ENCODE assay signal across 8 cellular contexts in the genomic region with DNA sequence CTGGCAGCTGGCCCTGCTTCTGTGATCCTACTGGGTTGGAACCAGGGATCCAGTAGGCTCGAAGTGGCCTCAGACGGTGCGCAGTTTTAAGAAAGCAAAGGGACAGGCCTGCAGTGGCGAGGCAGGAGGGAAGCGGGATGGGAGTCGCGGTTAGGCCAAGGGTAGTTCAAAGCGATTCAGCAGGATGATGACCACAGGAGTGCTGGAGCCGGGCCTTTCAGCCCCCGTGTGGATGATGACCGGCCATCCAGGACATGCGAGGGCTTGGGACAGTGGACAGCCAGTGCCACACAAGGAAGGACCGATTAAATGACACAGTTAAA. TPM values are rescaled to one million over a fixed set of nuclear protein-coding genes. Genes with fewer than 3 reads are reported as not detected.
DNase-seq lines count a peak whose midpoint lies in the region; ATAC-seq, FAIRE-seq and TF ChIP-seq lines count a peak whose summit lies in the region.

No MANE protein-coding gene starts in this region.

- intact Hi-C loops in GM12878 (cut with micrococcal nuclease; ENCODE audit: unreplicated experiment), result loop anchor here (2.0 to 5.0 kb wide), 7 partner anchors 100 to 973 kb away; partner anchors contain the start of genes SPRYD7 and TRIM13

- no TSS peak for BruUV-seq in GM12878 (replicated peaks; lab: Mats Ljungman, UMichigan)

- TF ChIP-seq CTCF in BJ (IDR thresholded peaks at IDR 0.05; ENCODE audit: insufficient read depth, low read depth, low read length) (no peak), GM12878 (IDR thresholded peaks at IDR 0.05 in 2 of 3, conservative IDR thresholded peaks at IDR 0.05 in 1 of 3; ENCODE audit: control insufficient read depth in 2 of 3, extremely low read depth in 1 of 3, insufficient read depth in 1 of 3, low read depth in 3 of 3, low read length in 3 of 3) (no peak)

- RAD21 ChIA-PET in GM12878 (lab: Charles Lee; ENCODE audit: unreplicated experiment), result interaction anchor here (2.0 to 5.7 kb wide), 4 partner anchors 18 to 934 kb away, joined by 5 to 77 read pairs (median 62); no protein-coding TSS in a partner anchor

- ATAC-seq in GM19452 (IDR thresholded peaks at IDR 0.05; ENCODE audit: unreplicated experiment) (peak; percentile 1), GM12878 (peak; percentile 2; the same call in 2 of the 3 replicates), HG02973 (IDR thresholded peaks at IDR 0.05; ENCODE audit: unreplicated experiment) (no peak), GM21737 (IDR thresholded peaks at IDR 0.05; ENCODE audit: unreplicated experiment) (no peak)

- H3K27me3 ChIP-seq in BJ (ENCODE audit: control insufficient read depth, insufficient read depth, low read length) (no peaks in the 10 kb centered on the region), GM12878 (replicated peaks in 1 of 2; ENCODE audit: control insufficient read depth in 2 of 2, insufficient read depth in 2 of 2, low read length in 1 of 2) (no peaks in the 10 kb centered on the region), skeletal muscle tissue (ENCODE audit: control insufficient read depth in 3 of 3, insufficient read depth in 3 of 3, low read length in 3 of 3) (no peaks in the 10 kb centered on the region)

- H3K4me2 ChIP-seq in GM12878 (ENCODE audit: control insufficient read depth, insufficient read depth), result peak overlapping the region; percentile 98

- POLR2A ChIA-PET in BJ (lab: Charles Lee) (no interaction called here), GM12878 (lab: Charles Lee) (interaction anchor here (0.6 to 5.3 kb wide), 2 partner anchors 18 to 69 kb away, joined by 3 to 39 read pairs; no protein-coding TSS in a partner anchor)

- peak overlapping the region; percentile 76 for H2AFZ ChIP-seq in GM12878 (ENCODE audit: control insufficient read depth, low read depth, low read length)

- DNase-seq in BJ (ENCODE audit: low read depth) (no peak), NCI-H510A (lab: John Stamatoyannopoulos, UW) (peak; percentile 18), GM12878 (ENCODE audit: low read depth, low spot score) (no peak), iPS-NIHi11 (ENCODE audit: low spot score) (peak; percentile 43)

- H4K20me1 ChIP-seq in GM12878 (ENCODE audit: control insufficient read depth, insufficient read depth), result no peaks in the 10 kb centered on the region

- peaks cover 61% of the 10 kb centered on the region for H3K79me2 ChIP-seq in GM12878 (ENCODE audit: control insufficient read depth, insufficient read depth, low read length)

- H3K36me3 ChIP-seq in BJ (ENCODE audit: control insufficient read depth, insufficient read depth, low read length) (no peaks in the 10 kb centered on the region), GM12878 (ENCODE audit: control insufficient read depth in 2 of 2, insufficient read depth in 2 of 2, low read length in 1 of 2) (no peaks in the 10 kb centered on the region), skeletal muscle tissue (ENCODE audit: control insufficient read depth in 3 of 3, insufficient read depth in 3 of 3, low read length in 3 of 3) (no peaks in the 10 kb centered on the region)

- H3K27ac ChIP-seq in GM12878 (ENCODE audit: control insufficient read depth, insufficient read depth) (peak overlapping the region; percentile 99), skeletal muscle tissue (ENCODE audit: low read depth, low read length) (peak overlapping the region; percentile 83)

- WGBS in GM12878 (ENCODE audit: insufficient coverage, insufficient replicate concordance, low lambda C conversion rate, missing lambda C conversion rate), result under 1% methylated on average over 13 of the region's 13 CpGs

- peak; percentile 7 for FAIRE-seq in GM12878 (lab: Jason Lieb, UNC)

- in situ Hi-C loops in GM12878 (cut with MboI), result loop anchor here (5.0 to 10.0 kb wide), 4 partner anchors 103 to 933 kb away; no protein-coding TSS in a partner anchor

- H3K4me1 ChIP-seq in GM12878 (ENCODE audit: control insufficient read depth, insufficient read depth, low read length) (peaks cover 13% of the 10 kb centered on the region; the same call in 1 of the 2 replicates), skeletal muscle tissue (ENCODE audit: control insufficient read depth in 3 of 3, insufficient read depth in 3 of 3, low read length in 3 of 3) (peaks cover 11 to 17% (median 16%) of the 10 kb centered on the region in 3 donors)

- no peak for TF ChIP-seq EP300 in GM12878 (IDR thresholded peaks at IDR 0.05; ENCODE audit: borderline replicate concordance in 1 of 2, control insufficient read depth in 1 of 2, low read depth in 2 of 2, low read length in 2 of 2)

- no peak for TF ChIP-seq POLR2A in GM12878 (IDR thresholded peaks at IDR 0.05; ENCODE audit: low read depth, low read length)

- TF ChIP-seq RAD21 in GM12878 (IDR thresholded peaks at IDR 0.05; ENCODE audit: insufficient read depth, low read depth, low read length), result no peak

- H3K9me3 ChIP-seq in GM12878 (replicated peaks; ENCODE audit: control insufficient read depth, insufficient read depth, low read length) (no peaks in the 10 kb centered on the region), skeletal muscle tissue (ENCODE audit: control insufficient read depth in 3 of 3, low read length in 3 of 3) (no peaks in the 10 kb centered on the region)

- H3K4me3 ChIP-seq in BJ (ENCODE audit: low read depth, low read length) (peak overlapping the region; percentile 59), GM12878 (peak overlapping the region; percentile 95), skeletal muscle tissue (ENCODE audit: low read length in 3 of 3) (peak overlapping the region; percentile 85 to 90 (median 87))

- CTCF ChIA-PET in BJ (lab: Yijun Ruan, JAX) (interaction anchor here (1.0 to 2.0 kb wide), 2 partner anchors 825 to 934 kb away, joined by 3 to 8 read pairs; no protein-coding TSS in a partner anchor), GM12878 (lab: Yijun Ruan, JAX) (interaction anchor here (1.6 to 5.8 kb wide), 4 partner anchors 19 to 934 kb away, joined by 5 to 85 read pairs (median 54); no protein-coding TSS in a partner anchor)

- SMC1A ChIA-PET in GM12878 (lab: Charles Lee; ENCODE audit: uncharacterized antibody, unreplicated experiment), result interaction anchor here (7.8 kb wide), 1 partner anchor 18 kb away, joined by 141 read pairs; no protein-coding TSS in a partner anchor

- peak overlapping the region; percentile 100 for H3K9ac ChIP-seq in GM12878 (ENCODE audit: control insufficient read depth, insufficient read depth, low read length)
- H3K9ac ChIP-seq in skeletal muscle tissue (ENCODE audit: low read depth in 1 of 3, low read length in 3 of 3), result peak overlapping the region; percentile 85 to 93 (median 89)

TF ChIP-seq in GM12878, 131 proteins besides CTCF, POLR2A, EP300 and RAD21 (continues in another document):
- TF ChIP-seq KDM1A (IDR thresholded peaks at IDR 0.05; ENCODE audit: borderline replicate concordance) (no peak), BRCA1 (IDR thresholded peaks at IDR 0.05; ENCODE audit: low read depth, low read length) (no peak), KAT2A (conservative IDR thresholded peaks at IDR 0.05; ENCODE audit: control insufficient read depth, low read depth, low read length) (no peak), CREB1 (IDR thresholded peaks at IDR 0.05; ENCODE audit: low read depth) (no peak)
- TF ChIP-seq, protein P1, sequence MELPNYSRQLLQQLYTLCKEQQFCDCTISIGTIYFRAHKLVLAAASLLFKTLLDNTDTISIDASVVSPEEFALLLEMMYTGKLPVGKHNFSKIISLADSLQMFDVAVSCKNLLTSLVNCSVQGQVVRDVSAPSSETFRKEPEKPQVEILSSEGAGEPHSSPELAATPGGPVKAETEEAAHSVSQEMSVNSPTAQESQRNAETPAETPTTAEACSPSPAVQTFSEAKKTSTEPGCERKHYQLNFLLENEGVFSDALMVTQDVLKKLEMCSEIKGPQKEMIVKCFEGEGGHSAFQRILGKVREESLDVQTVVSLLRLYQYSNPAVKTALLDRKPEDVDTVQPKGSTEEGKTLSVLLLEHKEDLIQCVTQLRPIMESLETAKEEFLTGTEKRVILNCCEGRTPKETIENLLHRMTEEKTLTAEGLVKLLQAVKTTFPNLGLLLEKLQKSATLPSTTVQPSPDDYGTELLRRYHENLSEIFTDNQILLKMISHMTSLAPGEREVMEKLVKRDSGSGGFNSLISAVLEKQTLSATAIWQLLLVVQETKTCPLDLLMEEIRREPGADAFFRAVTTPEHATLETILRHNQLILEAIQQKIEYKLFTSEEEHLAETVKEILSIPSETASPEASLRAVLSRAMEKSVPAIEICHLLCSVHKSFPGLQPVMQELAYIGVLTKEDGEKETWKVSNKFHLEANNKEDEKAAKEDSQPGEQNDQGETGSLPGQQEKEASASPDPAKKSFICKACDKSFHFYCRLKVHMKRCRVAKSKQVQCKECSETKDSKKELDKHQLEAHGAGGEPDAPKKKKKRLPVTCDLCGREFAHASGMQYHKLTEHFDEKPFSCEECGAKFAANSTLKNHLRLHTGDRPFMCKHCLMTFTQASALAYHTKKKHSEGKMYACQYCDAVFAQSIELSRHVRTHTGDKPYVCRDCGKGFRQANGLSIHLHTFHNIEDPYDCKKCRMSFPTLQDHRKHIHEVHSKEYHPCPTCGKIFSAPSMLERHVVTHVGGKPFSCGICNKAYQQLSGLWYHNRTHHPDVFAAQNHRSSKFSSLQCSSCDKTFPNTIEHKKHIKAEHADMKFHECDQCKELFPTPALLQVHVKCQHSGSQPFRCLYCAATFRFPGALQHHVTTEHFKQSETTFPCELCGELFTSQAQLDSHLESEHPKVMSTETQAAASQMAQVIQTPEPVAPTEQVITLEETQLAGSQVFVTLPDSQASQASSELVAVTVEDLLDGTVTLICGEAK (IDR thresholded peaks at IDR 0.05; ENCODE audit: borderline replicate concordance), result 0 out of 2 replicates have a peak, but pooled peaks have one; percentile 20

RNA-seq across cellular contexts. Expression of gene RNASEH2B, which starts 0.9 kb away (rescaled TPM):
- polyA plus RNA-seq in BJ (2011; rRNA removed) (11.3 and 28.4 TPM in 2 replicates), GM12878 (2011; rRNA removed) (106 and 158 TPM in 2 replicates), GM12878 (2014; fragmentation: Illumina TruSeq; extraction: Trizol) (148 and 164 TPM in 2 replicates), GM12878 (2014; fragmentation: Nextera tagmentation; extraction: Ambion mirVana) (10 to 100 TPM; 64.9 to 73.5 TPM), GM12878 (2014; rRNA removed) (61.6 and 78.7 TPM in 2 replicates), GM12878 (2016; fragmentation: Nextera tagmentation; extraction: Ambion mirVana) (100 to 1,000 TPM; 115 to 140 TPM)
- 6.8 and 7.6 TPM in 2 replicates for polyA minus RNA-seq in BJ (2011; rRNA and poly(A)+ RNA removed)
- 180 and 186 TPM in 2 replicates for total RNA-seq in GM12878 (2013; cell fraction: nucleolus; rRNA removed)
- total RNA-seq in GM12878 (2014; rRNA removed) (89.0 and 109 TPM in 2 replicates), GM12878 (2014; rRNA removed; fragmentation: Illumina TruSeq; extraction: Trizol) (126 and 129 TPM in 2 replicates), GM12878 (2021) (70.1 and 71.8 TPM in 2 replicates), skeletal muscle tissue (162 TPM)
- 40.5 TPM for polyA plus RNA-seq in GM12878 (2011; ENCODE audit: low read depth)
- polyA plus RNA-seq in GM12878 (2011; cell fraction: cytosol; rRNA removed), result 29.8 and 36.2 TPM in 2 replicates
- 56.4 and 58.2 TPM in 2 replicates for polyA plus RNA-seq in GM12878 (2011; cell fraction: nucleus; rRNA removed)
- 64.6 and 76.0 TPM in 2 replicates for polyA plus RNA-seq in GM12878 (2012)
- polyA minus RNA-seq in GM12878 (2011; rRNA and poly(A)+ RNA removed), result 50.7 and 57.1 TPM in 2 replicates
- polyA minus RNA-seq in GM12878 (2011; cell fraction: cytosol; rRNA and poly(A)+ RNA removed), result 11.8 and 15.8 TPM in 2 replicates
- polyA minus RNA-seq in GM12878 (2011; cell fraction: nucleus; rRNA and poly(A)+ RNA removed), result 103 and 164 TPM in 2 replicates

Comparison
In these comparisons a context has a peak if more than half of its experiments do, and no peak if none do; other contexts are left out.
1. DNase-seq: peak in NCI-H510A (single experiment) and iPS-NIHi11 (single experiment); none in BJ (single experiment) and GM12878 (single experiment).
2. ATAC-seq: peak in GM19452 (single experiment) and GM12878 (single experiment); none in HG02973 (single experiment) and GM21737 (single experiment).
3. Peak in every context shown above with its lines, with median percentiles within 50 percentile points of each other: H3K4me3 ChIP-seq.